In the genomic region with DNA sequence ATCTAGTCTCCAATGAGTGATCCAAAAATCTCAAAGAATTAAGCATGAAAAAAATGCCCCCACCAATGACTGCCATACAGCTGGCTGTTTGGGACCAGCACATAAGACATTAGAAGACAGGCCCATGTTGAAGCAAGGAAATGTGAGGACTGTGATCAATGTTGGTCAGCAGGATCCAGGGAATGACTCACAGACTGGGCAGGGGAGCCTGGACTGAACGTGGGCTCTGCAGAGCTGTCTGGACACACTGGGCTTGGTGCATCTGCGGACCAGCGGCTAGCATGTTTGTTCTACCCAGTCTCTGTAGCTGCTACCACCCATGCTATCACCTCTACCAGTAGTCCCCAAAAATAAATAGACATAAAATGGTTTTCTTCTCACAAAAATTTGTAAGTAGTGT, we compare ENCODE assay signal across 15 cellular contexts.
A peak's percentile ranks its signal among the peaks of the same experiment; 100 is the strongest.
DNase-seq lines count a peak whose midpoint lies in the region; ATAC-seq, FAIRE-seq and TF ChIP-seq lines count a peak whose summit lies in the region.
"Had no signal": no experiment of that assay in that cellular context is flagged by ENCODE, and none has a peak within 500 bp of the region (broad histone marks: within the 10 kb centered on the region; RNA-seq: fewer than 3 reads in every experiment).

No MANE protein-coding gene starts in this region.

- H3K9ac ChIP-seq in neural progenitor cell: no peak overlapping the region

- intact Hi-C loops in naive thymus-derived CD4-positive, alpha-beta T cell (cut with micrococcal nuclease): no loop called here

- H3K4me1 Mint-ChIP-seq in neural progenitor cell: peaks cover 33% of the 10 kb centered on the region
- peaks cover 0 to 1% (median 0%) of the 10 kb centered on the region in 7 donors for H3K4me1 Mint-ChIP-seq in naive thymus-derived CD4-positive, alpha-beta T cell
- H3K4me1 Mint-ChIP-seq: B cell, T-cell had no signal

- H3K27me3 Mint-ChIP-seq in neural progenitor cell (ENCODE audit: insufficient read depth, low read depth): no peaks in the 10 kb centered on the region
- H3K27me3 Mint-ChIP-seq in naive thymus-derived CD4-positive, alpha-beta T cell: peaks cover 7 to 23% (median 10%) of the 10 kb centered on the region in 5 donors
- H3K27me3 Mint-ChIP-seq: activated CD4-positive, alpha-beta memory T cell treated with anti-CD3 and anti-CD28 coated beads for 36 hours; B cell had no signal

- peaks cover under 1% of the 10 kb centered on the region for H3K9me3 Mint-ChIP-seq in neural progenitor cell
- H3K9me3 Mint-ChIP-seq in naive thymus-derived CD4-positive, alpha-beta T cell: no peaks in the 10 kb centered on the region
- H3K9me3 Mint-ChIP-seq: activated CD4-positive, alpha-beta memory T cell treated with anti-CD3 and anti-CD28 coated beads for 36 hours; activated naive CD4-positive, alpha-beta T cell treated with anti-CD3 and anti-CD28 coated beads, Interleukin-2, amount 50 U/mL, for 72 hours; T-cell had no signal

- H3K27ac Mint-ChIP-seq in neural progenitor cell: peak overlapping the region; percentile 95
- no peak overlapping the region for H3K27ac Mint-ChIP-seq in naive thymus-derived CD4-positive, alpha-beta T cell
- H3K27ac Mint-ChIP-seq: activated CD4-positive, alpha-beta memory T cell treated with anti-CD3 and anti-CD28 coated beads for 36 hours; activated naive CD4-positive, alpha-beta T cell treated with anti-CD3 and anti-CD28 coated beads, Interleukin-2, amount 50 U/mL, for 72 hours; B cell; T-cell had no signal

- no peaks in the 10 kb centered on the region for H4K20me1 ChIP-seq in neural progenitor cell (ENCODE audit: low read depth)

- no peaks in the 10 kb centered on the region for H3K9me3 ChIP-seq in RWPE2 (ENCODE audit: severe bottlenecking)
- no peaks in the 10 kb centered on the region for H3K9me3 ChIP-seq in neural progenitor cell (ENCODE audit: low read depth)
- no peaks in the 10 kb centered on the region for H3K9me3 ChIP-seq in naive thymus-derived CD4-positive, alpha-beta T cell (ENCODE audit: control insufficient read depth in 2 of 3, low read length in 3 of 3)
- H3K9me3 ChIP-seq: prostate gland had no signal

- CTCF ChIA-PET in naive thymus-derived CD4-positive, alpha-beta T cell (lab: Charles Lee): interaction anchor here (0.7 kb wide), 1 partner anchor 75 kb away, joined by 3 read pairs; no protein-coding TSS in a partner anchor

- H3K36me3 Mint-ChIP-seq in neural progenitor cell: no peaks in the 10 kb centered on the region
- H3K36me3 Mint-ChIP-seq in naive thymus-derived CD4-positive, alpha-beta T cell: no peaks in the 10 kb centered on the region
- H3K36me3 Mint-ChIP-seq: activated CD4-positive, alpha-beta memory T cell treated with anti-CD3 and anti-CD28 coated beads for 36 hours; activated naive CD4-positive, alpha-beta T cell treated with anti-CD3 and anti-CD28 coated beads, Interleukin-2, amount 50 U/mL, for 72 hours; T-cell had no signal

- peaks cover 51% of the 10 kb centered on the region for H3K4me1 ChIP-seq in RWPE2 (ENCODE audit: insufficient read depth, poor library complexity, severe bottlenecking)
- peaks cover 29% of the 10 kb centered on the region for H3K4me1 ChIP-seq in neural progenitor cell
- H3K4me1 ChIP-seq in naive thymus-derived CD4-positive, alpha-beta T cell (ENCODE audit: control insufficient read depth in 2 of 2, insufficient read depth in 2 of 2, low read length in 2 of 2): no peaks in the 10 kb centered on the region
- H3K4me1 ChIP-seq: prostate gland had no signal

- in situ Hi-C loops in Caki2 (cut with HindIII; ENCODE audit: low pct_unique_long_range_greater_than_20kb, low sequenced_read_pairs): no loop called here

- H3K79me2 ChIP-seq in neural progenitor cell (ENCODE audit: low read depth): no peaks in the 10 kb centered on the region

- TF ChIP-seq CTCF in RWPE2 (IDR thresholded peaks at IDR 0.05; ENCODE audit: poor library complexity, severe bottlenecking) (no peak), neural progenitor cell (IDR thresholded peaks at IDR 0.05) (no peak)

- H2AFZ ChIP-seq in neural progenitor cell (replicated peaks): no peak overlapping the region

- POLR2A ChIA-PET in naive thymus-derived CD4-positive, alpha-beta T cell (lab: Charles Lee): no interaction called here

- H3K27ac ChIP-seq in RWPE2 (ENCODE audit: poor library complexity, severe bottlenecking) (peak overlapping the region; percentile 94), neural progenitor cell (peak overlapping the region; percentile 89), substantia nigra (ENCODE audit: low read depth, low read length, poor library complexity, severe bottlenecking) (no peak overlapping the region)
- no peak overlapping the region for H3K27ac ChIP-seq in naive thymus-derived CD4-positive, alpha-beta T cell (ENCODE audit: low read depth, low read length)
- H3K27ac ChIP-seq: prostate gland had no signal

- no peaks in the 10 kb centered on the region for H3K27me3 ChIP-seq in RWPE2 (ENCODE audit: insufficient read depth, poor library complexity, severe bottlenecking)
- no peaks in the 10 kb centered on the region for H3K27me3 ChIP-seq in neural progenitor cell
- no peaks in the 10 kb centered on the region for H3K27me3 ChIP-seq in naive thymus-derived CD4-positive, alpha-beta T cell (ENCODE audit: control insufficient read depth in 2 of 2, insufficient read depth in 2 of 2, low read length in 2 of 2)

- H3K4me2 ChIP-seq in neural progenitor cell: peak overlapping the region; percentile 69

- no peak overlapping the region for H3K4me3 Mint-ChIP-seq in neural progenitor cell
- no peak overlapping the region for H3K4me3 Mint-ChIP-seq in naive thymus-derived CD4-positive, alpha-beta T cell
- H3K4me3 Mint-ChIP-seq: activated CD4-positive, alpha-beta memory T cell treated with anti-CD3 and anti-CD28 coated beads for 36 hours; B cell; T-cell had no signal

- ATAC-seq in RWPE2 (ENCODE audit: low read depth): peak; percentile 45
- no peak for ATAC-seq in naive thymus-derived CD4-positive, alpha-beta T cell
- ATAC-seq: activated naive CD4-positive, alpha-beta T cell treated with anti-CD3 and anti-CD28 coated beads, Interleukin-2, amount 50 U/mL, for 72 hours; T-cell had no signal

- no peak overlapping the region for H3K4me3 ChIP-seq in RWPE2 (ENCODE audit: severe bottlenecking)
- peak overlapping the region; percentile 25 for H3K4me3 ChIP-seq in neural progenitor cell
- no peak overlapping the region for H3K4me3 ChIP-seq in naive thymus-derived CD4-positive, alpha-beta T cell (ENCODE audit: low read length)
- H3K4me3 ChIP-seq: prostate gland had no signal

- no peak for FAIRE-seq in frontal cortex (lab: Jason Lieb, UNC)
- FAIRE-seq: islet of Langerhans had no signal

- DNase-seq in Caki2 (ENCODE audit: low read depth) (peak; percentile 11), RWPE2 (ENCODE audit: low spot score) (no peak), fibroblast of peridontal ligament (ENCODE audit: extremely low read depth) (peak; percentile 66), neural progenitor cell (ENCODE audit: low spot score) (peak; percentile 33), substantia nigra (lab: John Stamatoyannopoulos, UW) (no peak), frontal cortex (ENCODE audit: low spot score in 2 of 2) (no peak), COLO829 (ENCODE audit: low spot score) (no peak)
- DNase-seq in naive thymus-derived CD4-positive, alpha-beta T cell: no peak
- DNase-seq: activated CD4-positive, alpha-beta memory T cell treated with anti-CD3 and anti-CD28 coated beads for 36 hours; effector CD8-positive, alpha-beta T cell; T-cell had no signal

- H3K36me3 ChIP-seq in RWPE2 (ENCODE audit: low read depth) (no peaks in the 10 kb centered on the region), neural progenitor cell (no peaks in the 10 kb centered on the region)
- H3K36me3 ChIP-seq in naive thymus-derived CD4-positive, alpha-beta T cell (ENCODE audit: control insufficient read depth in 2 of 3, insufficient read depth in 3 of 3, low read length in 3 of 3): no peaks in the 10 kb centered on the region
- H3K36me3 ChIP-seq: prostate gland had no signal

- peaks cover 26% of the 10 kb centered on the region for H3F3A ChIP-seq in neural progenitor cell (ENCODE audit: low read depth)

Comparison
In these comparisons a context has a peak if more than half of its experiments do, and no peak if none do; other contexts are left out.
1. DNase-seq: peak in Caki2 (single experiment), fibroblast of peridontal ligament (single experiment) and neural progenitor cell (single experiment); none in RWPE2 (single experiment), substantia nigra (0 of 49), frontal cortex (0 of 2), COLO829 (single experiment) and naive thymus-derived CD4-positive, alpha-beta T cell (0 of 9).
2. H3K27ac ChIP-seq: peak in RWPE2 (single experiment) and neural progenitor cell (single experiment); none in substantia nigra (single experiment) and naive thymus-derived CD4-positive, alpha-beta T cell (single experiment).